In genomic region chr2:208384637-208385036, GRCh38 we compare ENCODE assay signal across 1 cellular context.
TF ChIP-seq lines count a peak whose summit lies in the region.

No MANE protein-coding gene starts in this region.

TF ChIP-seq in GM12878, 131 proteins besides CTCF, POLR2A, EP300 and RAD21 (continued from another document):
- TF ChIP-seq FOXK2 (IDR thresholded peaks at IDR 0.05) = no peak
